ENCODE assay signal across 24 cellular contexts in genomic region chr4:86878640-86879039, GRCh38. TPM values are rescaled to one million over a fixed set of nuclear protein-coding genes. Genes with fewer than 3 reads are reported as not detected.
"Had no signal": no experiment of that assay in that cellular context is flagged by ENCODE, and none has a peak within 500 bp of the region (broad histone marks: within the 10 kb centered on the region; RNA-seq: fewer than 3 reads in every experiment).

No MANE protein-coding gene starts in this region.

- H3K36me3 ChIP-seq: gastroesophageal sphincter, ovary, transverse colon had no signal

- H3K9me3 ChIP-seq: ovary had no signal

- H3K4me1 Mint-ChIP-seq: activated CD4-positive, alpha-beta T cell treated with anti-CD3 and anti-CD28 coated beads, Interleukin-2, amount 10 ng/mL, durations not matched to agents 24 days and 14 days; central memory CD8-positive, alpha-beta T cell; naive B cell had no signal

- H3K4me1 ChIP-seq: gastroesophageal sphincter, transverse colon had no signal

- H3K27me3 ChIP-seq: gastroesophageal sphincter, ovary, transverse colon had no signal

- H3K4me3 ChIP-seq: gastroesophageal sphincter, lung, ovary, skin epidermis, transverse colon had no signal

- DNase-seq: activated CD4-positive, alpha-beta T cell treated with anti-CD3 and anti-CD28 coated beads, Interleukin-2, amount 10 ng/mL, durations not matched to agents 24 days and 14 days; activated CD4-positive, CD25-positive, alpha-beta regulatory T cell; activated CD8-positive, alpha-beta memory T cell treated with anti-CD3 and anti-CD28 coated beads, Interleukin-2, amount 50 U/mL, for 4 hours; activated CD8-positive, alpha-beta T cell treated with anti-CD3 and anti-CD28 coated beads, Interleukin-2, amount 10 ng/mL, durations not matched to agents 7 days and 5 days; activated gamma-delta T cell; activated T-cell treated with anti-CD3 and anti-CD28 coated beads, Interleukin-2, amount 50 U/mL, for 48 hours; amniotic stem cell; effector CD8-positive, alpha-beta T cell; naive B cell; ovary; retina; stimulated activated CD4-positive, alpha-beta T cell treated with anti-CD3 and anti-CD28 coated beads, Interleukin-4, amount 100 ng/mL, for 4 hours; stimulated activated CD8-positive, alpha-beta memory T cell treated with anti-CD3 and anti-CD28 coated beads, Interleukin-4, amount 100 ng/mL, for 48 hours; stimulated activated naive CD8-positive, alpha-beta T cell treated with anti-CD3 and anti-CD28 coated beads, Interleukin-15, Interleukin-2, amounts not matched to agents 100 U/mL and 50 U/mL, for 24 hours; SW 1271; transverse colon had no signal

- H3K27ac ChIP-seq: epithelial cell of prostate, gastroesophageal sphincter, ovary, transverse colon had no signal

- ATAC-seq: activated CD8-positive, alpha-beta T cell treated with anti-CD3 and anti-CD28 coated beads, Interleukin-2, amount 10 ng/mL, durations not matched to agents 7 days and 5 days; gastroesophageal sphincter; stimulated activated naive CD8-positive, alpha-beta T cell treated with anti-CD3 and anti-CD28 coated beads, Interleukin-15, Interleukin-2, amounts not matched to agents 100 U/mL and 50 U/mL, for 24 hours had no signal

- H3K4me3 Mint-ChIP-seq: activated CD4-positive, alpha-beta T cell treated with anti-CD3 and anti-CD28 coated beads, Interleukin-2, amount 10 ng/mL, durations not matched to agents 24 days and 14 days; activated CD8-positive, alpha-beta T cell treated with anti-CD3 and anti-CD28 coated beads, Interleukin-2, amount 10 ng/mL, durations not matched to agents 7 days and 5 days; activated naive CD8-positive, alpha-beta T cell; central memory CD8-positive, alpha-beta T cell; naive B cell had no signal

- H3K27me3 Mint-ChIP-seq: activated CD4-positive, alpha-beta T cell treated with anti-CD3 and anti-CD28 coated beads, Interleukin-2, amount 10 ng/mL, durations not matched to agents 24 days and 14 days; activated naive CD8-positive, alpha-beta T cell; central memory CD8-positive, alpha-beta T cell had no signal

- H3K27ac Mint-ChIP-seq: activated CD4-positive, alpha-beta T cell treated with anti-CD3 and anti-CD28 coated beads, Interleukin-2, amount 10 ng/mL, durations not matched to agents 24 days and 14 days; activated CD8-positive, alpha-beta T cell treated with anti-CD3 and anti-CD28 coated beads, Interleukin-2, amount 10 ng/mL, durations not matched to agents 7 days and 5 days; activated naive CD8-positive, alpha-beta T cell; naive B cell had no signal

RNA-seq across cellular contexts. Expression of gene C4orf36, which starts 13.6 kb away (rescaled TPM):
- total RNA-seq: activated CD4-positive, alpha-beta T cell treated with anti-CD3 and anti-CD28 coated beads, Interleukin-2, amount 10 ng/mL, durations not matched to agents 24 days and 14 days; gastroesophageal sphincter; mononuclear cell; T-helper 2 cell treated with Interferon-gamma antibody and Interleukin-4, amounts not matched to agents 100 ng/mL and 5 ng/mL, for 36 hours had no signal

RNA-seq across cellular contexts. Expression of gene SLC10A6, which starts 29.5 kb away (rescaled TPM):
- total RNA-seq: activated CD4-positive, alpha-beta T cell treated with anti-CD3 and anti-CD28 coated beads, Interleukin-2, amount 10 ng/mL, durations not matched to agents 24 days and 14 days; activated CD8-positive, alpha-beta T cell treated with anti-CD3 and anti-CD28 coated beads, Interleukin-2, amount 10 ng/mL, durations not matched to agents 7 days and 5 days; mononuclear cell; T-helper 2 cell treated with Interferon-gamma antibody and Interleukin-4, amounts not matched to agents 100 ng/mL and 5 ng/mL, for 36 hours had no signal
